ENCODE assay signal across 21 cellular contexts in the genomic region with DNA sequence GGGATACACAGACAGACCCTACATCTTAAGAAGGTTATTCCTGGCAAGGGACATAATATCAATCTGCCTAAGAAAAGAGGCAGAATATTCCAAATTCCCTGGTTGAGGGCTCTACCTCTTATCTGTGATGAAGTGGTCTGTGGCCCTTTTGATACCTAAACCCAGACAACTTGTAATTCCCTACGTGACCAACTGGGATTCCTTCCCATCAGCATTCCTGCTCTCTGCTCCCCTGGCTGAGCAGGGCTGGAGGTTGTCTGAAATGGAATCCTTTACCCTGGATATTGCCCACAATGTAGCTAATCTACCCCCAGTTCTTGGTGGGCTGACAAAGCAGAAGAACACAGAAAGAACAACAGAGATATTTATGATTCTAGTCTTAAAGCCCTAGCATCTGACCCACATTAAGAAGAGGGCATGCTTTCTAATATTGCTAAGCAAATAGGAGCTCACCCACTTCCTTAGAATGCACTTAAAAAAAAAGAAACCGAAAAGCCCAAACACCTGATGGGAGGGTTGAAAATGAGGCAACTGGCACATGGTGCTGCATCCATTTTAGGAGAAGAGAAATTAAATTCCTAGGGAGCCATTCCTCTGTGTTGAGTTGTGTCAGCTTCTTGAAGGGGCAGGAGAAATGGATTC. TPM values are rescaled to one million over a fixed set of nuclear protein-coding genes. Genes with fewer than 3 reads are reported as not detected.
DNase-seq lines count a peak whose midpoint lies in the region; ATAC-seq, FAIRE-seq and TF ChIP-seq lines count a peak whose summit lies in the region.
"Had no signal": no experiment of that assay in that cellular context is flagged by ENCODE, and none has a peak within 500 bp of the region (broad histone marks: within the 10 kb centered on the region; RNA-seq: fewer than 3 reads in every experiment).

No MANE protein-coding gene starts in this region.

- TF ChIP-seq RAD21 in GM12878 (IDR thresholded peaks at IDR 0.05; ENCODE audit: insufficient read depth, low read depth, low read length) = no peak

- SMC1A ChIA-PET in GM12878 (lab: Charles Lee; ENCODE audit: uncharacterized antibody, unreplicated experiment) = interaction anchor here (0.6 to 6.4 kb wide), 8 partner anchors 9 to 39 kb away, joined by 3 to 33 read pairs (median 6); no protein-coding TSS in a partner anchor

- no peak overlapping the region for H3K4me3 Mint-ChIP-seq in chondrocyte (ENCODE audit: unreplicated experiment)
- H3K4me3 Mint-ChIP-seq: activated B cell treated with CpG ODN at 0.5 μM for 24 hours; activated CD4-positive, alpha-beta memory T cell treated with anti-CD3 and anti-CD28 coated beads, Interleukin-2, amount 10 ng/mL, durations not matched to agents 7 days and 5 days; T-helper 17 cell had no signal

- no peak overlapping the region for H3K27ac Mint-ChIP-seq in chondrocyte (ENCODE audit: unreplicated experiment)
- H3K27ac Mint-ChIP-seq: activated B cell treated with CpG ODN at 0.5 μM for 24 hours; activated CD4-positive, alpha-beta memory T cell treated with anti-CD3 and anti-CD28 coated beads, Interleukin-2, amount 10 ng/mL, durations not matched to agents 7 days and 5 days; T-helper 17 cell had no signal

- H3K27me3 Mint-ChIP-seq in chondrocyte (ENCODE audit: low read depth) = no peaks in the 10 kb centered on the region
- H3K27me3 Mint-ChIP-seq: activated B cell treated with CpG ODN at 0.5 μM for 24 hours; activated CD4-positive, alpha-beta memory T cell treated with anti-CD3 and anti-CD28 coated beads, Interleukin-2, amount 10 ng/mL, durations not matched to agents 7 days and 5 days had no signal

- peak overlapping the region; percentile 51 for H2AFZ ChIP-seq in GM12878 (ENCODE audit: control insufficient read depth, low read depth, low read length)

- ATAC-seq in GM19468 (IDR thresholded peaks at IDR 0.05; ENCODE audit: extremely low read depth, unreplicated experiment) (peak; percentile 55), HG03342 (IDR thresholded peaks at IDR 0.05; ENCODE audit: unreplicated experiment) (peak; percentile 34), GM12878 (peak; percentile 17; the same call in 1 of the 3 replicates), thoracic aorta (ENCODE audit: insufficient number of reproducible peaks, low FRiP score, low read depth) (no peak)
- ATAC-seq: HCT116, T-helper 17 cell had no signal

- TF ChIP-seq POLR2A in GM12878 (IDR thresholded peaks at IDR 0.05; ENCODE audit: low read depth, low read length) = no peak

- in situ Hi-C loops in GM12878 (cut with MboI) = no loop called here

- H3K9ac ChIP-seq in GM12878 (ENCODE audit: control insufficient read depth, insufficient read depth, low read length) = no peak overlapping the region

- CTCF ChIA-PET in GM12878 (lab: Yijun Ruan, JAX) = interaction anchor here (0.7 to 4.8 kb wide), 7 partner anchors 20 to 161 kb away, joined by 3 to 24 read pairs (median 4); no protein-coding TSS in a partner anchor

- POLR2A ChIA-PET in GM12878 (lab: Charles Lee) = interaction anchor here (0.7 to 1.7 kb wide), 4 partner anchors 9 to 16 kb away, joined by 3 to 6 read pairs (median 4); no protein-coding TSS in a partner anchor

- peaks cover 44% of the 10 kb centered on the region for H3K4me1 Mint-ChIP-seq in chondrocyte (ENCODE audit: low read depth)
- H3K4me1 Mint-ChIP-seq: activated B cell treated with CpG ODN at 0.5 μM for 24 hours, T-helper 17 cell had no signal

- no peak for TF ChIP-seq CTCF in GM12878 (IDR thresholded peaks at IDR 0.05 in 2 of 3, conservative IDR thresholded peaks at IDR 0.05 in 1 of 3; ENCODE audit: control insufficient read depth in 2 of 3, extremely low read depth in 1 of 3, insufficient read depth in 1 of 3, low read depth in 3 of 3, low read length in 3 of 3)
- TF ChIP-seq CTCF in thoracic aorta (IDR thresholded peaks at IDR 0.05) = no peak
- no peak for TF ChIP-seq CTCF in chondrocyte (IDR thresholded peaks at IDR 0.05)

- H3K9me3 ChIP-seq in GM12878 (replicated peaks; ENCODE audit: control insufficient read depth, insufficient read depth, low read length) = no peaks in the 10 kb centered on the region
- H3K9me3 ChIP-seq in thoracic aorta = no peaks in the 10 kb centered on the region
- H3K9me3 ChIP-seq: neutrophil, testis had no signal

- H4K20me1 ChIP-seq in GM12878 (ENCODE audit: control insufficient read depth, insufficient read depth) = no peaks in the 10 kb centered on the region

- no peaks in the 10 kb centered on the region for H3K79me2 ChIP-seq in GM12878 (ENCODE audit: control insufficient read depth, insufficient read depth, low read length)

- intact Hi-C loops in GM12878 (cut with micrococcal nuclease; ENCODE audit: unreplicated experiment) = no loop called here

- BruUV-seq in GM12878 (replicated peaks; lab: Mats Ljungman, UMichigan) = no TSS peak

- H3K27me3 ChIP-seq in GM12878 (replicated peaks in 1 of 2; ENCODE audit: control insufficient read depth in 2 of 2, insufficient read depth in 2 of 2, low read length in 1 of 2) (no peaks in the 10 kb centered on the region), thoracic aorta (replicated peaks; ENCODE audit: insufficient read depth) (no peaks in the 10 kb centered on the region)
- H3K27me3 ChIP-seq: neutrophil, testis had no signal

- H3K9me3 Mint-ChIP-seq in chondrocyte (ENCODE audit: low read depth) = no peaks in the 10 kb centered on the region
- H3K9me3 Mint-ChIP-seq: activated B cell treated with CpG ODN at 0.5 μM for 24 hours; activated CD4-positive, alpha-beta memory T cell treated with anti-CD3 and anti-CD28 coated beads, Interleukin-2, amount 10 ng/mL, durations not matched to agents 7 days and 5 days had no signal

- no peaks in the 10 kb centered on the region for H3K36me3 Mint-ChIP-seq in chondrocyte (ENCODE audit: low read depth)

- no peak for DNase-seq in GM12878 (ENCODE audit: low read depth, low spot score)
- DNase-seq in thoracic aorta (ENCODE audit: low spot score) = no peak
- DNase-seq in chondrocyte (ENCODE audit: low spot score) = no peak
- no peak for DNase-seq in A172 (ENCODE audit: low spot score)
- no peak for DNase-seq in hepatic stellate cell (ENCODE audit: low spot score)
- DNase-seq: activated B cell treated with CpG ODN at 0.5 μM for 24 hours; activated CD4-positive, alpha-beta memory T cell treated with anti-CD3 and anti-CD28 coated beads, Interleukin-2, amount 10 ng/mL, durations not matched to agents 7 days and 5 days; activated naive CD4-positive, alpha-beta T cell; amniotic stem cell; effector memory CD4-positive, alpha-beta T cell; Karpas-422; NCI-H1092; NCI-H510A; SHP77; stimulated activated CD4-positive, alpha-beta T cell treated with anti-CD3 and anti-CD28 coated beads, Interleukin-15, amount 100 ng/mL, for 24 hours; T-helper 17 cell; testis had no signal

- H3K4me2 ChIP-seq in GM12878 (ENCODE audit: control insufficient read depth, insufficient read depth) = no peak overlapping the region

- no peak for FAIRE-seq in GM12878 (lab: Jason Lieb, UNC)

- H3K36me3 ChIP-seq in GM12878 (ENCODE audit: control insufficient read depth in 2 of 2, insufficient read depth in 2 of 2, low read length in 1 of 2) = no peaks in the 10 kb centered on the region
- H3K36me3 ChIP-seq in thoracic aorta = no peaks in the 10 kb centered on the region
- H3K36me3 ChIP-seq: neutrophil had no signal

- H3K27ac ChIP-seq in GM12878 (ENCODE audit: control insufficient read depth, insufficient read depth) (no peak overlapping the region), thoracic aorta (peak overlapping the region; percentile 46 to 80)
- H3K27ac ChIP-seq: neutrophil, testis had no signal

- H3K4me1 ChIP-seq in GM12878 (ENCODE audit: control insufficient read depth, insufficient read depth, low read length) = peaks cover 3% of the 10 kb centered on the region; the same call in 1 of the 2 replicates
- H3K4me1 ChIP-seq in thoracic aorta (ENCODE audit: control insufficient read depth in 1 of 2, low read depth in 2 of 2) = peaks cover 37 to 59% of the 10 kb centered on the region in 2 donors

- no peak overlapping the region for H3K4me3 ChIP-seq in GM12878
- H3K4me3 ChIP-seq in thoracic aorta = peak overlapping the region; percentile 8
- H3K4me3 ChIP-seq: testis had no signal

- 18% methylated on average over 2 of the region's 2 CpGs for WGBS in GM12878 (ENCODE audit: insufficient coverage, insufficient replicate concordance, low lambda C conversion rate, missing lambda C conversion rate)

- no peak for TF ChIP-seq EP300 in GM12878 (IDR thresholded peaks at IDR 0.05; ENCODE audit: borderline replicate concordance in 1 of 2, control insufficient read depth in 1 of 2, low read depth in 2 of 2, low read length in 2 of 2)

- RAD21 ChIA-PET in GM12878 (lab: Charles Lee; ENCODE audit: unreplicated experiment) = interaction anchor here (0.8 to 1.7 kb wide), 4 partner anchors 30 to 44 kb away, joined by 3 to 10 read pairs (median 4); no protein-coding TSS in a partner anchor

TF ChIP-seq in GM12878, 131 proteins besides CTCF, POLR2A, EP300 and RAD21 (continues in another document):
- TF ChIP-seq CEBPB (IDR thresholded peaks at IDR 0.05; ENCODE audit: borderline replicate concordance in 1 of 2, low read depth in 2 of 2, low read length in 2 of 2) = no peak

RNA-seq across cellular contexts. Expression of gene GADD45A, which starts 36.8 kb away (rescaled TPM):
- total RNA-seq in GM12878 (2013; cell fraction: nucleolus; rRNA removed) = 18.1 and 22.4 TPM in 2 replicates
- total RNA-seq in GM12878 (2014; rRNA removed) = 18.4 and 19.7 TPM in 2 replicates
- total RNA-seq in GM12878 (2014; rRNA removed; fragmentation: Illumina TruSeq; extraction: Trizol) = 13.0 and 14.6 TPM in 2 replicates
- total RNA-seq in GM12878 (2021) = 25.7 and 26.1 TPM in 2 replicates
- polyA plus RNA-seq in GM12878 (2011; ENCODE audit: low read depth) = 14.5 TPM
- 20.6 and 27.8 TPM in 2 replicates for polyA plus RNA-seq in GM12878 (2011; rRNA removed)
- 24.3 and 24.4 TPM in 2 replicates for polyA plus RNA-seq in GM12878 (2011; cell fraction: cytosol; rRNA removed)
- 41.6 and 53.4 TPM in 2 replicates for polyA plus RNA-seq in GM12878 (2011; cell fraction: nucleus; rRNA removed)
- 31.6 and 44.9 TPM in 2 replicates for polyA plus RNA-seq in GM12878 (2012)
- polyA plus RNA-seq in GM12878 (2014; fragmentation: Illumina TruSeq; extraction: Trizol) = 16.1 and 29.0 TPM in 2 replicates
- 1 to 10 TPM; 4.7 to 9.3 TPM for polyA plus RNA-seq in GM12878 (2014; fragmentation: Nextera tagmentation; extraction: Ambion mirVana)
- 18.7 and 20.0 TPM in 2 replicates for polyA plus RNA-seq in GM12878 (2014; rRNA removed)
- polyA plus RNA-seq in GM12878 (2016; fragmentation: Nextera tagmentation; extraction: Ambion mirVana) = 10 to 100 TPM; 41.2 to 48.9 TPM
- polyA minus RNA-seq in GM12878 (2011; rRNA and poly(A)+ RNA removed) = 5.9 and 6.2 TPM in 2 replicates
- polyA minus RNA-seq in GM12878 (2011; cell fraction: cytosol; rRNA and poly(A)+ RNA removed) = 8.7 and 13.5 TPM in 2 replicates
- polyA minus RNA-seq in GM12878 (2011; cell fraction: nucleus; rRNA and poly(A)+ RNA removed) = 29.6 and 39.4 TPM in 2 replicates
- 100 to 1,000 TPM; 227 to 262 TPM for total RNA-seq in thoracic aorta
- 49.1 to 92.3 TPM (median 89.4 TPM) in 3 replicates for total RNA-seq in chondrocyte
- 88.8 and 121 TPM in 2 replicates for total RNA-seq in A172 (2014; rRNA removed; shearing (Covaris generic))
